In genomic region chr1:213435715-213436114, GRCh38 we compare ENCODE assay signal across 20 cellular contexts.
DNase-seq lines count a peak whose midpoint lies in the region; ATAC-seq and TF ChIP-seq lines count a peak whose summit lies in the region.
"Had no signal": no experiment of that assay in that cellular context is flagged by ENCODE, and none has a peak within 500 bp of the region (broad histone marks: within the 10 kb centered on the region; RNA-seq: fewer than 3 reads in every experiment).

No MANE protein-coding gene starts in this region.

- peaks cover 5 to 7% of the 10 kb centered on the region in 2 experiments for H3K4me1 Mint-ChIP-seq in H9
- peaks cover 5% of the 10 kb centered on the region for H3K4me1 Mint-ChIP-seq in endodermal cell
- H3K4me1 Mint-ChIP-seq in neural crest cell = peaks cover 4% of the 10 kb centered on the region
- H3K4me1 Mint-ChIP-seq: CD4-positive, alpha-beta memory T cell had no signal

- H3K27ac ChIP-seq in H9 (ENCODE audit: insufficient read length, low read depth, low read length) = no peak overlapping the region
- no peak overlapping the region for H3K27ac ChIP-seq in PC-9
- H3K27ac ChIP-seq in endodermal cell (ENCODE audit: low read depth, low read length) = no peak overlapping the region
- H3K27ac ChIP-seq in gastrocnemius medialis = no peak overlapping the region
- H3K27ac ChIP-seq: A549, GM23248 had no signal

- no peak overlapping the region for H4K5ac ChIP-seq in H9 (ENCODE audit: insufficient read length, low read depth, low read length)

- H3K27ac Mint-ChIP-seq in H9 (peak overlapping the region in 1 of 3 experiments; percentile 41; a peak in 1 of 7 replicates), endodermal cell (no peak overlapping the region), neural crest cell (ENCODE audit: unreplicated experiment) (peak overlapping the region; percentile 8)
- H3K27ac Mint-ChIP-seq: CD4-positive, alpha-beta memory T cell had no signal

- 0 out of 2 replicates have a peak, but pooled peaks cover 4% of the 10 kb centered on the region for H3K36me3 ChIP-seq in PC-9 (ENCODE audit: low read depth)
- H3K36me3 ChIP-seq in endodermal cell (ENCODE audit: control insufficient read depth, insufficient read depth, low read length) = no peaks in the 10 kb centered on the region
- H3K36me3 ChIP-seq in gastrocnemius medialis = no peaks in the 10 kb centered on the region

- no peaks in the 10 kb centered on the region for H3K79me2 ChIP-seq in H9 (ENCODE audit: insufficient read depth, low read length)
- H3K79me2 ChIP-seq in PC-9 (ENCODE audit: low read depth) = no peaks in the 10 kb centered on the region

- no peaks in the 10 kb centered on the region for H3K9me2 ChIP-seq in PC-9 (ENCODE audit: insufficient read depth)

- H2AK5ac ChIP-seq in H9 (ENCODE audit: insufficient read length, low read length) = no peak overlapping the region

- BruUV-seq in PC-9 (replicated peaks; lab: Mats Ljungman, UMichigan) = no TSS peak

- in situ Hi-C loops in gastrocnemius medialis (cut with MboI; ENCODE audit: low sequenced_read_pairs in 4 of 4) = no loop called here

- intact Hi-C loops in PC-9 (cut with micrococcal nuclease; ENCODE audit: unreplicated experiment) = no loop called here
- intact Hi-C loops in gastrocnemius medialis (cut with DNase I; ENCODE audit: low total_unique reads) = no loop called here

- H2BK12ac ChIP-seq in H9 (ENCODE audit: insufficient read length, low read depth, low read length) = no peak overlapping the region

- H2BK5ac ChIP-seq in H9 (ENCODE audit: insufficient read length, low read length) = no peak overlapping the region

- H3K36me3 Mint-ChIP-seq in H9 (ENCODE audit: insufficient read depth in 1 of 3, low read depth in 3 of 3) = no peaks in the 10 kb centered on the region; a peak in 1 of 7 replicates
- H3K36me3 Mint-ChIP-seq in endodermal cell (ENCODE audit: low read depth) = no peaks in the 10 kb centered on the region
- peaks cover 4% of the 10 kb centered on the region for H3K36me3 Mint-ChIP-seq in neural crest cell (ENCODE audit: low read depth)
- H3K36me3 Mint-ChIP-seq: CD4-positive, alpha-beta memory T cell had no signal

- H3K27me3 ChIP-seq in H9 (ENCODE audit: insufficient read depth, low read length) (no peaks in the 10 kb centered on the region), PC-9 (ENCODE audit: insufficient read depth, low read depth) (no peaks in the 10 kb centered on the region), endodermal cell (ENCODE audit: control insufficient read depth, insufficient read depth, low read length, poor library complexity, severe bottlenecking) (no peaks in the 10 kb centered on the region), gastrocnemius medialis (no peaks in the 10 kb centered on the region)

- no peak overlapping the region for H3K9ac ChIP-seq in H9 (ENCODE audit: extremely low read depth, insufficient read length, low read length)
- no peak overlapping the region for H3K9ac ChIP-seq in endodermal cell (ENCODE audit: extremely low read depth, low read length, poor library complexity, severe bottlenecking)
- H3K9ac ChIP-seq: GM23248 had no signal

- H3T11ph ChIP-seq in H9 (ENCODE audit: low read length) = no peak overlapping the region

- H3K79me1 ChIP-seq in H9 (ENCODE audit: insufficient read depth, low read depth, low read length, poor library complexity, severe bottlenecking) = no peaks in the 10 kb centered on the region

- H3K9me3 Mint-ChIP-seq in H9 (no peaks in the 10 kb centered on the region), endodermal cell (no peaks in the 10 kb centered on the region), neural crest cell (peaks cover 9% of the 10 kb centered on the region)

- no CpG with 5 or more reads among the region's 1 CpG for WGBS in H9 (ENCODE audit: extremely low coverage, insufficient read length, low lambda C conversion rate)
- WGBS in endodermal cell (ENCODE audit: insufficient coverage in 1 of 2, insufficient read length in 1 of 2), 2 experiments = 66% methylated on average over 1 of the region's 1 CpG; no CpG with 5 or more reads in 1 of the 2 experiments

- no peak overlapping the region for H3K56ac ChIP-seq in H9 (ENCODE audit: insufficient read length, low read depth, low read length)

- H3K14ac ChIP-seq in H9 (ENCODE audit: insufficient read depth, low read length) = no peak overlapping the region

- H3K4me2 ChIP-seq in H9 (ENCODE audit: insufficient read depth, insufficient read length, low read length) = no peak overlapping the region
- no peak overlapping the region for H3K4me2 ChIP-seq in PC-9
- H3K4me2 ChIP-seq: A549 had no signal

- no peak for TF ChIP-seq POLR2A in gastrocnemius medialis (IDR thresholded peaks at IDR 0.05)

- CTCF ChIA-PET in PC-9 (lab: Charles Lee) = no interaction called here

- H3K4me3 ChIP-seq in PC-9 (no peak overlapping the region), endodermal cell (ENCODE audit: low read length) (no peak overlapping the region), gastrocnemius medialis (no peak overlapping the region)
- H3K4me3 ChIP-seq: A549, GM23248 had no signal

- ATAC-seq in GM18498 (IDR thresholded peaks at IDR 0.05; ENCODE audit: unreplicated experiment) (no peak), gastrocnemius medialis (no peak)
- ATAC-seq: A549 had no signal

- no peaks in the 10 kb centered on the region for H4K20me1 ChIP-seq in H9 (ENCODE audit: control insufficient read depth, insufficient read depth, insufficient read length)
- H4K20me1 ChIP-seq in PC-9 (ENCODE audit: insufficient read depth) = no peaks in the 10 kb centered on the region

- DNase-seq in H9 (no peak), PC-9 (no peak), endodermal cell (peak; percentile 45), neural crest cell (ENCODE audit: low read depth, low spot score) (no peak), kidney tubule cell (ENCODE audit: low spot score) (no peak), NCI-H774 (lab: John Stamatoyannopoulos, UW) (no peak), gastrocnemius medialis (no peak)
- DNase-seq: 8988T; ACHN; C1 segment of cervical spinal cord; Calu3; CD4-positive, alpha-beta memory T cell; COR-L47; DMS53; DMS79 treated with DMSO at 0.1 percent for 48 hours; GF-D8; GM23248; HCEC 1CT had no signal

- H2AFZ ChIP-seq in H9 (ENCODE audit: low read length) (peak overlapping the region; percentile 68), PC-9 (0 out of 2 replicates have a peak overlapping the region, but pooled peaks have one; percentile 36)
- H2AFZ ChIP-seq: GM23248 had no signal

- H2BK15ac ChIP-seq in H9 (ENCODE audit: low read depth, low read length) = no peak overlapping the region

- H3K9me3 ChIP-seq in H9 (ENCODE audit: control insufficient read depth, low read depth, low read length) (no peaks in the 10 kb centered on the region), PC-9 (ENCODE audit: insufficient read depth, low read depth) (peaks cover 16% of the 10 kb centered on the region; the same call in 1 of the 2 replicates), endodermal cell (ENCODE audit: control insufficient read depth, low read length) (no peaks in the 10 kb centered on the region), gastrocnemius medialis (no peaks in the 10 kb centered on the region)
- H3K9me3 ChIP-seq: A549 had no signal

- no peak overlapping the region for H4K8ac ChIP-seq in H9 (replicated peaks; ENCODE audit: insufficient read length, low read depth, low read length)

- H4K91ac ChIP-seq in H9 (ENCODE audit: insufficient read length, low read depth, low read length) = no peak overlapping the region

- no peak overlapping the region for H2BK120ac ChIP-seq in H9 (ENCODE audit: low read depth, low read length, poor library complexity, severe bottlenecking)

- H3K4me1 ChIP-seq in H9 (ENCODE audit: insufficient read depth, low read length) (no peaks in the 10 kb centered on the region), PC-9 (replicated peaks; ENCODE audit: insufficient read depth) (no peaks in the 10 kb centered on the region), endodermal cell (ENCODE audit: control insufficient read depth, insufficient read depth, low read length) (no peaks in the 10 kb centered on the region), gastrocnemius medialis (no peaks in the 10 kb centered on the region)
- H3K4me1 ChIP-seq: A549 had no signal

- no peak overlapping the region for H3K23ac ChIP-seq in H9 (ENCODE audit: insufficient read length, low read depth, low read length)

- no peaks in the 10 kb centered on the region for H3K23me2 ChIP-seq in H9 (ENCODE audit: insufficient read length, low read depth, low read length, poor library complexity, severe bottlenecking)

- H3K4me3 Mint-ChIP-seq in H9 (no peak overlapping the region), endodermal cell (no peak overlapping the region), neural crest cell (no peak overlapping the region)
- H3K4me3 Mint-ChIP-seq: CD4-positive, alpha-beta memory T cell had no signal

- no peak for TF ChIP-seq CTCF in H9 (conservative IDR thresholded peaks at IDR 0.05)
- no peak for TF ChIP-seq CTCF in PC-9 (conservative IDR thresholded peaks at IDR 0.05)
- no peak for TF ChIP-seq CTCF in endodermal cell (conservative IDR thresholded peaks at IDR 0.05)
- no peak for TF ChIP-seq CTCF in neural crest cell (conservative IDR thresholded peaks at IDR 0.05)
- no peak for TF ChIP-seq CTCF in gastrocnemius medialis (IDR thresholded peaks at IDR 0.05 in 4 of 5, conservative IDR thresholded peaks at IDR 0.05 in 1 of 5)

- no peaks in the 10 kb centered on the region for H3F3A ChIP-seq in PC-9 (ENCODE audit: insufficient read depth, low read depth)

- POLR2A ChIA-PET in PC-9 (lab: Charles Lee; ENCODE audit: unreplicated experiment) = no interaction called here

- no peak overlapping the region for H2BK20ac ChIP-seq in H9 (ENCODE audit: low read depth, low read length, poor library complexity, severe bottlenecking)

- no peak overlapping the region for H3K4ac ChIP-seq in H9 (ENCODE audit: low read depth, low read length)

- H3K18ac ChIP-seq in H9 (ENCODE audit: insufficient read length, low read depth, low read length) = no peak overlapping the region

- H3K27me3 Mint-ChIP-seq in H9 (ENCODE audit: low read depth) = no peaks in the 10 kb centered on the region
- no peaks in the 10 kb centered on the region for H3K27me3 Mint-ChIP-seq in endodermal cell (ENCODE audit: insufficient read depth)
- no peaks in the 10 kb centered on the region for H3K27me3 Mint-ChIP-seq in neural crest cell (ENCODE audit: low read depth)
